Comparison of ENCODE assay signal across 1 cellular context in genomic region chr7:318476-319266, GRCh38.
TF ChIP-seq lines count a peak whose summit lies in the region.

No MANE protein-coding gene starts in this region.

TF ChIP-seq in HepG2, 621 proteins besides CTCF, POLR2A, EP300 and RAD21 (continued from another document and continues in another):
- TF ChIP-seq, protein P1, sequence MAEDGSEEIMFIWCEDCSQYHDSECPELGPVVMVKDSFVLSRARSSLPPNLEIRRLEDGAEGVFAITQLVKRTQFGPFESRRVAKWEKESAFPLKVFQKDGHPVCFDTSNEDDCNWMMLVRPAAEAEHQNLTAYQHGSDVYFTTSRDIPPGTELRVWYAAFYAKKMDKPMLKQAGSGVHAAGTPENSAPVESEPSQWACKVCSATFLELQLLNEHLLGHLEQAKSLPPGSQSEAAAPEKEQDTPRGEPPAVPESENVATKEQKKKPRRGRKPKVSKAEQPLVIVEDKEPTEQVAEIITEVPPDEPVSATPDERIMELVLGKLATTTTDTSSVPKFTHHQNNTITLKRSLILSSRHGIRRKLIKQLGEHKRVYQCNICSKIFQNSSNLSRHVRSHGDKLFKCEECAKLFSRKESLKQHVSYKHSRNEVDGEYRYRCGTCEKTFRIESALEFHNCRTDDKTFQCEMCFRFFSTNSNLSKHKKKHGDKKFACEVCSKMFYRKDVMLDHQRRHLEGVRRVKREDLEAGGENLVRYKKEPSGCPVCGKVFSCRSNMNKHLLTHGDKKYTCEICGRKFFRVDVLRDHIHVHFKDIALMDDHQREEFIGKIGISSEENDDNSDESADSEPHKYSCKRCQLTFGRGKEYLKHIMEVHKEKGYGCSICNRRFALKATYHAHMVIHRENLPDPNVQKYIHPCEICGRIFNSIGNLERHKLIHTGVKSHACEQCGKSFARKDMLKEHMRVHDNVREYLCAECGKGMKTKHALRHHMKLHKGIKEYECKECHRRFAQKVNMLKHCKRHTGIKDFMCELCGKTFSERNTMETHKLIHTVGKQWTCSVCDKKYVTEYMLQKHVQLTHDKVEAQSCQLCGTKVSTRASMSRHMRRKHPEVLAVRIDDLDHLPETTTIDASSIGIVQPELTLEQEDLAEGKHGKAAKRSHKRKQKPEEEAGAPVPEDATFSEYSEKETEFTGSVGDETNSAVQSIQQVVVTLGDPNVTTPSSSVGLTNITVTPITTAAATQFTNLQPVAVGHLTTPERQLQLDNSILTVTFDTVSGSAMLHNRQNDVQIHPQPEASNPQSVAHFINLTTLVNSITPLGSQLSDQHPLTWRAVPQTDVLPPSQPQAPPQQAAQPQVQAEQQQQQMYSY (CRISPR knock-in tag; IDR thresholded peaks at IDR 0.05) = no peak
- no peak for TF ChIP-seq PHB2 (IDR thresholded peaks at IDR 0.05; ENCODE audit: partially characterized antibody)
- TF ChIP-seq, protein P2, sequence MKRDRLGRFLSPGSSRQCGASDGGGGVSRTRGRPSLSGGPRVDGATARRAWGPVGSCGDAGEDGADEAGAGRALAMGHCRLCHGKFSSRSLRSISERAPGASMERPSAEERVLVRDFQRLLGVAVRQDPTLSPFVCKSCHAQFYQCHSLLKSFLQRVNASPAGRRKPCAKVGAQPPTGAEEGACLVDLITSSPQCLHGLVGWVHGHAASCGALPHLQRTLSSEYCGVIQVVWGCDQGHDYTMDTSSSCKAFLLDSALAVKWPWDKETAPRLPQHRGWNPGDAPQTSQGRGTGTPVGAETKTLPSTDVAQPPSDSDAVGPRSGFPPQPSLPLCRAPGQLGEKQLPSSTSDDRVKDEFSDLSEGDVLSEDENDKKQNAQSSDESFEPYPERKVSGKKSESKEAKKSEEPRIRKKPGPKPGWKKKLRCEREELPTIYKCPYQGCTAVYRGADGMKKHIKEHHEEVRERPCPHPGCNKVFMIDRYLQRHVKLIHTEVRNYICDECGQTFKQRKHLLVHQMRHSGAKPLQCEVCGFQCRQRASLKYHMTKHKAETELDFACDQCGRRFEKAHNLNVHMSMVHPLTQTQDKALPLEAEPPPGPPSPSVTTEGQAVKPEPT (CRISPR knock-in tag; IDR thresholded peaks at IDR 0.05; ENCODE audit: low read depth) = no peak
- TF ChIP-seq ZNF597 (CRISPR knock-in tag; IDR thresholded peaks at IDR 0.05) = no peak
- TF ChIP-seq PBX2 (CRISPR knock-in tag; IDR thresholded peaks at IDR 0.05) = no peak
- no peak for TF ChIP-seq ZNF782 (CRISPR knock-in tag; IDR thresholded peaks at IDR 0.05; ENCODE audit: borderline replicate concordance)
- TF ChIP-seq, protein P3, sequence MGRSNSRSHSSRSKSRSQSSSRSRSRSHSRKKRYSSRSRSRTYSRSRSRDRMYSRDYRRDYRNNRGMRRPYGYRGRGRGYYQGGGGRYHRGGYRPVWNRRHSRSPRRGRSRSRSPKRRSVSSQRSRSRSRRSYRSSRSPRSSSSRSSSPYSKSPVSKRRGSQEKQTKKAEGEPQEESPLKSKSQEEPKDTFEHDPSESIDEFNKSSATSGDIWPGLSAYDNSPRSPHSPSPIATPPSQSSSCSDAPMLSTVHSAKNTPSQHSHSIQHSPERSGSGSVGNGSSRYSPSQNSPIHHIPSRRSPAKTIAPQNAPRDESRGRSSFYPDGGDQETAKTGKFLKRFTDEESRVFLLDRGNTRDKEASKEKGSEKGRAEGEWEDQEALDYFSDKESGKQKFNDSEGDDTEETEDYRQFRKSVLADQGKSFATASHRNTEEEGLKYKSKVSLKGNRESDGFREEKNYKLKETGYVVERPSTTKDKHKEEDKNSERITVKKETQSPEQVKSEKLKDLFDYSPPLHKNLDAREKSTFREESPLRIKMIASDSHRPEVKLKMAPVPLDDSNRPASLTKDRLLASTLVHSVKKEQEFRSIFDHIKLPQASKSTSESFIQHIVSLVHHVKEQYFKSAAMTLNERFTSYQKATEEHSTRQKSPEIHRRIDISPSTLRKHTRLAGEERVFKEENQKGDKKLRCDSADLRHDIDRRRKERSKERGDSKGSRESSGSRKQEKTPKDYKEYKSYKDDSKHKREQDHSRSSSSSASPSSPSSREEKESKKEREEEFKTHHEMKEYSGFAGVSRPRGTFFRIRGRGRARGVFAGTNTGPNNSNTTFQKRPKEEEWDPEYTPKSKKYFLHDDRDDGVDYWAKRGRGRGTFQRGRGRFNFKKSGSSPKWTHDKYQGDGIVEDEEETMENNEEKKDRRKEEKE (IDR thresholded peaks at IDR 0.05) = no peak
- no peak for TF ChIP-seq RFX1 (IDR thresholded peaks at IDR 0.05)
- TF ChIP-seq NFIC (IDR thresholded peaks at IDR 0.05; ENCODE audit: low read length) = peak; percentile 65; the same call in 1 of the 2 replicates
- no peak for TF ChIP-seq PLSCR1 (CRISPR knock-in tag; IDR thresholded peaks at IDR 0.05; ENCODE audit: borderline replicate concordance)
- TF ChIP-seq ARNTL (CRISPR knock-in tag; IDR thresholded peaks at IDR 0.05) = peak; percentile 74; the same call in 1 of the 2 replicates
- no peak for TF ChIP-seq ZNF17 (CRISPR knock-in tag; IDR thresholded peaks at IDR 0.05)
- TF ChIP-seq ZNF317 (CRISPR knock-in tag; IDR thresholded peaks at IDR 0.05) = peak; percentile 49; the same call in 1 of the 2 replicates
- TF ChIP-seq SALL1 (CRISPR knock-in tag; IDR thresholded peaks at IDR 0.05) = peak; percentile 80
- TF ChIP-seq ZBTB33 (CRISPR knock-in tag; IDR thresholded peaks at IDR 0.05) = peak; percentile 48; the same call in 1 of the 2 replicates
- TF ChIP-seq, protein P4, sequence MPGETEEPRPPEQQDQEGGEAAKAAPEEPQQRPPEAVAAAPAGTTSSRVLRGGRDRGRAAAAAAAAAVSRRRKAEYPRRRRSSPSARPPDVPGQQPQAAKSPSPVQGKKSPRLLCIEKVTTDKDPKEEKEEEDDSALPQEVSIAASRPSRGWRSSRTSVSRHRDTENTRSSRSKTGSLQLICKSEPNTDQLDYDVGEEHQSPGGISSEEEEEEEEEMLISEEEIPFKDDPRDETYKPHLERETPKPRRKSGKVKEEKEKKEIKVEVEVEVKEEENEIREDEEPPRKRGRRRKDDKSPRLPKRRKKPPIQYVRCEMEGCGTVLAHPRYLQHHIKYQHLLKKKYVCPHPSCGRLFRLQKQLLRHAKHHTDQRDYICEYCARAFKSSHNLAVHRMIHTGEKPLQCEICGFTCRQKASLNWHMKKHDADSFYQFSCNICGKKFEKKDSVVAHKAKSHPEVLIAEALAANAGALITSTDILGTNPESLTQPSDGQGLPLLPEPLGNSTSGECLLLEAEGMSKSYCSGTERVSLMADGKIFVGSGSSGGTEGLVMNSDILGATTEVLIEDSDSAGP (CRISPR knock-in tag; IDR thresholded peaks at IDR 0.05; ENCODE audit: borderline replicate concordance) = peak; percentile 51; the same call in 1 of the 2 replicates
- TF ChIP-seq BCL6 (CRISPR knock-in tag; IDR thresholded peaks at IDR 0.05) = peak; percentile 99
- no peak for TF ChIP-seq PHF8 (CRISPR knock-in tag; IDR thresholded peaks at IDR 0.05)
- TF ChIP-seq GLI4 (CRISPR knock-in tag; IDR thresholded peaks at IDR 0.05; ENCODE audit: borderline replicate concordance) = no peak
- TF ChIP-seq RERE (CRISPR knock-in tag; IDR thresholded peaks at IDR 0.05; ENCODE audit: low read depth) = peak; percentile 95
- no peak for TF ChIP-seq LRRFIP1 (CRISPR knock-in tag; conservative IDR thresholded peaks at IDR 0.05)
- no peak for TF ChIP-seq RARG (CRISPR knock-in tag; IDR thresholded peaks at IDR 0.05; ENCODE audit: low read depth)
- TF ChIP-seq ZNF350 (CRISPR knock-in tag; IDR thresholded peaks at IDR 0.05; ENCODE audit: borderline replicate concordance, low read depth) = 0 out of 2 replicates have a peak, but pooled peaks have one; percentile 18
- TF ChIP-seq, protein P5, sequence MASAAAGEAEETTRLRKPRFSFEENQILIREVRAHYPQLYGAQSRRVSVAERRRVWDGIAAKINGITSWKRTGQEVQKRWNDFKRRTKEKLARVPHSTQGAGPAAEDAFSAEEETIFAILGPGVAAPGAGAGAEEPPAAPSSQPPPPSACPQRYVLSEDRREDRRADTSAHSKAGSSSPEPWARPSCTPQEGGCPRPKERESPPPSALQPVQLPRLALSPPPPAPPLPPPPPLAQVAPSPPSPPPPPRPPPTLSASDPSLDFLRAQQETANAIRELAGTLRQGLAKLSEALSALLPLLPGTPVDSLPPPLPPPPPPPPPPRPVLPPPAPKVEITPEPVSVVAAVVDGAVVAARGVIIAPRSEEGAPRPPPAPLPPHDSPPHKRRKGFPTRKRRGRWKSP (CRISPR knock-in tag; IDR thresholded peaks at IDR 0.05) = 0 out of 2 replicates have a peak, but pooled peaks have one; percentile 6
